Comparison of ENCODE assay signal across 1 cellular context in the genomic region with DNA sequence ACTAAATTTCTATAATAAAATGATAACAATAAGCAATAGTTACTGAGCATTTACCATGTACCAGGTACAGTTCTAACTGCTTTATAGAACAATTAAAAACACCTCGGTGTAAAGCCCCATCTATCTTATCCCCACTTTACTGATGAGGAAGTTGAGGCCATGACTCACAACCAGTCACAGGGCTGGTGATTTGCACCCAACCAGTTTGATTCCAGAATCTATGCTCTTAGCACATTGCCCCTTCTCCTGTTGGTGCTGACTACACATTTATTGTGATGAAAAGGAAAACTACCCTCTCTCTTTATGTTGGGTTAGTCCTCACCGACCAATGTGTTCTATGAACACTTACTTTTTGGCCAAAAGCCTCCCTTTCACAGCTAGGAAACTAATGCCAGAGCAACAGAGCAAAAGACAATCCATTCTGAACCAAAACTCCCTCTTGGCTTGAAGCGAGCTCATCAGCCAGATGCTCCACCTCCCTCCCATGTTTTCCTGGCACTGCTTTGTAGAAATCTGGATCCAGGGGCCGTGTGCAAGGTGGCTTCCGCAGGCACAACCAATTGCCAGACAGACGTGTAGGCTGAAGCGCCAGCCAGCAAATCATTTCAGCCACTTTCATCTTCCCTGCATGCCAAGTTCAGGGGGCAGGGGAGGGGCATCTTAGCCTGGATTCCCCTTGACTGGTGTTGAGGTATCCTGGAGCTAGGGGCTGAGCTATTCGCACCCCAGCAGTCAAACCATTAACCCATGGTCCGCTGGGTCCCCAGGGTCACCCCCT.
TF ChIP-seq lines count a peak whose summit lies in the region.

No MANE protein-coding gene starts in this region.

TF ChIP-seq in K562, 482 proteins besides CTCF, POLR2A, EP300 and RAD21:
- TF ChIP-seq, protein P1, sequence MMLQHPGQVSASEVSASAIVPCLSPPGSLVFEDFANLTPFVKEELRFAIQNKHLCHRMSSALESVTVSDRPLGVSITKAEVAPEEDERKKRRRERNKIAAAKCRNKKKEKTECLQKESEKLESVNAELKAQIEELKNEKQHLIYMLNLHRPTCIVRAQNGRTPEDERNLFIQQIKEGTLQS (IDR thresholded peaks at IDR 0.05): peak; percentile 65
- TF ChIP-seq, protein P1 (CRISPR knock-in tag; conservative IDR thresholded peaks at IDR 0.05): no peak
- TF ChIP-seq SMARCA4 (IDR thresholded peaks at IDR 0.05) (0 out of 2 replicates have a peak, but pooled peaks have one; percentile 10), TAF15 (IDR thresholded peaks at IDR 0.05; ENCODE audit: low read depth, low read length) (no peak), ZNF134 (CRISPR knock-in tag; conservative IDR thresholded peaks at IDR 0.05) (no peak), ZNF41 (CRISPR knock-in tag; conservative IDR thresholded peaks at IDR 0.05) (no peak), ZNF12 (CRISPR knock-in tag; IDR thresholded peaks at IDR 0.05) (no peak), ZNF76 (CRISPR knock-in tag; IDR thresholded peaks at IDR 0.05; ENCODE audit: borderline replicate concordance) (no peak), C11orf30 (IDR thresholded peaks at IDR 0.05; ENCODE audit: low read depth) (peak; percentile 56), ADNP (tag; IDR thresholded peaks at IDR 0.05) (peak; percentile 83), BRF1 (IDR thresholded peaks at IDR 0.05; ENCODE audit: borderline replicate concordance, extremely low read depth, insufficient read length) (no peak), ZNF75A (CRISPR knock-in tag; IDR thresholded peaks at IDR 0.05) (no peak), RCOR1 (IDR thresholded peaks at IDR 0.05; ENCODE audit: borderline replicate concordance in 1 of 2, low read depth in 2 of 2, low read length in 2 of 2) (peak; percentile 14 to 85; a peak in 2 of 4 replicates), JUND (IDR thresholded peaks at IDR 0.05; ENCODE audit: borderline replicate concordance, low read depth, low read length) (peak; percentile 69), JUND (tag; IDR thresholded peaks at IDR 0.05; ENCODE audit: borderline replicate concordance, low read depth, low read length) (peak; percentile 68; the same call in 2 of the 3 replicates), GABPB2 (CRISPR knock-in tag; conservative IDR thresholded peaks at IDR 0.05) (no peak), CBX3 (IDR thresholded peaks at IDR 0.05; ENCODE audit: borderline replicate concordance in 1 of 2, low read length in 2 of 2) (peak in 1 of 2 experiments; percentile 73; a peak in 1 of 3 replicates), PHF20 (IDR thresholded peaks at IDR 0.05; ENCODE audit: partially characterized antibody) (peak; percentile 71), ZNF316 (IDR thresholded peaks at IDR 0.05) (peak; percentile 71), THRA (IDR thresholded peaks at IDR 0.05) (no peak), BCOR (IDR thresholded peaks at IDR 0.05) (peak; percentile 98), MCM2 (IDR thresholded peaks at IDR 0.05; ENCODE audit: low read depth) (no peak), HDAC2 (IDR thresholded peaks at IDR 0.05) (peak; percentile 91), PPARD (CRISPR knock-in tag; IDR thresholded peaks at IDR 0.05) (no peak), RBM25 (IDR thresholded peaks at IDR 0.05; ENCODE audit: low read depth, low read length, severe bottlenecking) (peak; percentile 95), KDM1A (IDR thresholded peaks at IDR 0.05) (peak; percentile 78 to 92), MEF2D (tag; conservative IDR thresholded peaks at IDR 0.05; ENCODE audit: low read depth) (no peak), U2AF2 (optimal IDR thresholded peaks at IDR 0.05; ENCODE audit: low read depth, low read length) (no peak), PTRF (tag; IDR thresholded peaks at IDR 0.05) (no peak), HDAC1 (IDR thresholded peaks at IDR 0.05) (peak in 1 of 2 experiments; percentile 24; a peak in 1 of 4 replicates), SMARCA5 (IDR thresholded peaks at IDR 0.05) (peak; percentile 67; the same call in 1 of the 2 replicates), FOSL1 (tag; conservative IDR thresholded peaks at IDR 0.05) (peak; percentile 83), FOXM1 (IDR thresholded peaks at IDR 0.05; ENCODE audit: low read depth) (peak; percentile 28; the same call in 1 of the 2 replicates), FOXM1 (CRISPR knock-in tag; IDR thresholded peaks at IDR 0.05; ENCODE audit: low read depth) (no peak)
- TF ChIP-seq, protein P2, sequence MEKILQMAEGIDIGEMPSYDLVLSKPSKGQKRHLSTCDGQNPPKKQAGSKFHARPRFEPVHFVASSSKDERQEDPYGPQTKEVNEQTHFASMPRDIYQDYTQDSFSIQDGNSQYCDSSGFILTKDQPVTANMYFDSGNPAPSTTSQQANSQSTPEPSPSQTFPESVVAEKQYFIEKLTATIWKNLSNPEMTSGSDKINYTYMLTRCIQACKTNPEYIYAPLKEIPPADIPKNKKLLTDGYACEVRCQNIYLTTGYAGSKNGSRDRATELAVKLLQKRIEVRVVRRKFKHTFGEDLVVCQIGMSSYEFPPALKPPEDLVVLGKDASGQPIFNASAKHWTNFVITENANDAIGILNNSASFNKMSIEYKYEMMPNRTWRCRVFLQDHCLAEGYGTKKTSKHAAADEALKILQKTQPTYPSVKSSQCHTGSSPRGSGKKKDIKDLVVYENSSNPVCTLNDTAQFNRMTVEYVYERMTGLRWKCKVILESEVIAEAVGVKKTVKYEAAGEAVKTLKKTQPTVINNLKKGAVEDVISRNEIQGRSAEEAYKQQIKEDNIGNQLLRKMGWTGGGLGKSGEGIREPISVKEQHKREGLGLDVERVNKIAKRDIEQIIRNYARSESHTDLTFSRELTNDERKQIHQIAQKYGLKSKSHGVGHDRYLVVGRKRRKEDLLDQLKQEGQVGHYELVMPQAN (IDR thresholded peaks at IDR 0.05; ENCODE audit: borderline replicate concordance): no peak
